In the genomic region with DNA sequence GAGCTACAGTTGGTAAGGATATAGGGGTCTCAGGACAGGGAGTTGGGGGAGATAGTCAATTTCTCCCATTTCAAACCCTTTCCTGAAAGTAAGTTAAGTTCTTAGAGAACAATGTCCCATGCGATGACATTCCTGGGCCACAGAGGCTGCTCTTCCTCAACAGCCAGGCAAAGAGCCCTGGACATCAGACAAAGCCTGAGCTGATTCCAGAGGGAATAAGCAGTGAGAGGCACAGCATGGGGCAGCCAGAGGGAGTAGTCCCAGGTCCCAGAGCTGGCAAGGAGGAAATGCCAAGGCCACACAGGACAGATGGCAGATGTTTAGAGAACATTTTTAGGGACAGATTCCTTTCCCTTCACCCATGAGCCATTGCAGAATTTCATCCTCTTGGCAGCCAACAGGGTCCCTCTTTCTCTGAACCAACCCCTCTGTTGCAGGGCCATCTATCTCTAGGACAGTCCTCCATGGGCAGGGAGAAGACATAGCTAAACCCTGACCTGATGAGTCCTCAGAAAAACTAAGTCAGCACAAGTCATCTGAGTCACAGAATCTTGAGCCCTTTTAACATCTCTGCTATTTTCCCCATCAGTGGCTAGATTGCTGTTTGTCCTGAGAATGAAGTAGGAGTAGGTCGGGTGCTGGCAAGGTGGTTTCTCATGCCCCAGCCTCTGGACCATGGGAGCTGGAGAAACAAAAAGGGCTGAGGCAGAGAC, we compare ENCODE assay signal across 1 cellular context.
TF ChIP-seq lines count a peak whose summit lies in the region.

No MANE protein-coding gene starts in this region.

TF ChIP-seq in H1, 55 proteins besides CTCF, POLR2A, EP300 and RAD21:
- no peak for TF ChIP-seq EGR1 (IDR thresholded peaks at IDR 0.05; ENCODE audit: borderline replicate concordance, low read depth, low read length)
- TF ChIP-seq TAF7 (optimal IDR thresholded peaks at IDR 0.05; ENCODE audit: borderline replicate concordance, low read depth, low read length): no peak
- TF ChIP-seq JUND (IDR thresholded peaks at IDR 0.05; ENCODE audit: low read length): no peak
- no peak for TF ChIP-seq KDM5A (IDR thresholded peaks at IDR 0.05; ENCODE audit: low read length)
- no peak for TF ChIP-seq SIX5 (IDR thresholded peaks at IDR 0.05; ENCODE audit: low read depth, low read length)
- no peak for TF ChIP-seq RFX5 (IDR thresholded peaks at IDR 0.05; ENCODE audit: borderline replicate concordance, low read depth, low read length)
- TF ChIP-seq GTF2F1 (IDR thresholded peaks at IDR 0.05; ENCODE audit: borderline replicate concordance, low read depth, low read length): no peak
- TF ChIP-seq RBBP5 (IDR thresholded peaks at IDR 0.05; ENCODE audit: borderline replicate concordance, low read depth, low read length): no peak
- TF ChIP-seq BACH1 (IDR thresholded peaks at IDR 0.05; ENCODE audit: low read length): no peak
- no peak for TF ChIP-seq EZH2 (IDR thresholded peaks at IDR 0.05; ENCODE audit: low read depth, low read length, severe bottlenecking)
- TF ChIP-seq FOSL1 (IDR thresholded peaks at IDR 0.05; ENCODE audit: insufficient read depth, low read depth, low read length): no peak
- no peak for TF ChIP-seq HDAC6 (IDR thresholded peaks at IDR 0.05; ENCODE audit: low read depth, low read length)
- TF ChIP-seq, protein P1, sequence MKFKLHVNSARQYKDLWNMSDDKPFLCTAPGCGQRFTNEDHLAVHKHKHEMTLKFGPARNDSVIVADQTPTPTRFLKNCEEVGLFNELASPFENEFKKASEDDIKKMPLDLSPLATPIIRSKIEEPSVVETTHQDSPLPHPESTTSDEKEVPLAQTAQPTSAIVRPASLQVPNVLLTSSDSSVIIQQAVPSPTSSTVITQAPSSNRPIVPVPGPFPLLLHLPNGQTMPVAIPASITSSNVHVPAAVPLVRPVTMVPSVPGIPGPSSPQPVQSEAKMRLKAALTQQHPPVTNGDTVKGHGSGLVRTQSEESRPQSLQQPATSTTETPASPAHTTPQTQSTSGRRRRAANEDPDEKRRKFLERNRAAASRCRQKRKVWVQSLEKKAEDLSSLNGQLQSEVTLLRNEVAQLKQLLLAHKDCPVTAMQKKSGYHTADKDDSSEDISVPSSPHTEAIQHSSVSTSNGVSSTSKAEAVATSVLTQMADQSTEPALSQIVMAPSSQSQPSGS (IDR thresholded peaks at IDR 0.05; ENCODE audit: low read length): no peak
- TF ChIP-seq CHD2 (IDR thresholded peaks at IDR 0.05; ENCODE audit: low read length): no peak
- TF ChIP-seq GABPA (IDR thresholded peaks at IDR 0.05; ENCODE audit: borderline replicate concordance, insufficient read depth, low read length): no peak
- TF ChIP-seq YY1 (IDR thresholded peaks at IDR 0.05; ENCODE audit: low read depth, low read length): no peak
